Comparison of ENCODE assay signal across 27 cellular contexts in the genomic region with DNA sequence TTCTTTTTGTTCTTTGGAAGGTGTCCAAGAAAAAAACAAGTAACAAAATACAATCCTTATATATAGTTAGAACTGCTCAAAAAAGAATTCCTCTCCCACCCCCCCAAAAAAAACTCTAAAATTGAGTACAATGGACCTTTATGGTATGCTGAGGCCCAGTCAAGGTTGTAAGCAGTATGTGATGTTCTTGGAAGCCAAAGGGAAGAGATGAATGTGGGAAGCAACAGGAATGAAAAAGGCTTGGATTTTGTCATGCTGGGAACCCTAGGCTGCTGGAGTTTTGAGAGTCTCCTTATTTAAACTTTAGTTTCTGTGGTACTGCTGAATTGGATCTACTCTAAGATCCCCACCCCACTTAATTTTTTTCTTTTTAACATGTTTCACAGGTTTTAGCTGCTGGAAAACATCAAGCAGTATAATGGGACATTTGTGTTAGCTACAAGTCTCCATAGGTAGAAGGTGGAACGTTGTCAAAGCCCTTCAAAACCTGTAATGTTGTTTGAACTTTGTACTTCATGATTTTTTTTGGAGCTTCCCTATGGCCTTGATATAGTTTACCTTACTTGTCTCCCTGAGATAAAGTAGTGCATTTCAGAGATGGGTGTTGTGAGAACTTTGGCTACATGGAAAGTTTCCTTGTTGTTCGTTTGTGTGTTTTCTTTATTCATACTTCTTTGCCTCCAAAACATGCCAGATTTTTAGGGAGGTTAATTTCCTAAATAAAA.
"Had no signal": no experiment of that assay in that cellular context is flagged by ENCODE, and none has a peak within 500 bp of the region (broad histone marks: within the 10 kb centered on the region; RNA-seq: fewer than 3 reads in every experiment).

No MANE protein-coding gene starts in this region.

- DNase-seq: activated CD4-positive, alpha-beta memory T cell treated with anti-CD3 and anti-CD28 coated beads for 36 hours; activated CD4-positive, alpha-beta T cell treated with anti-CD3 and anti-CD28 coated beads, Interleukin-2, amount 10 ng/mL, durations not matched to agents 7 days and 5 days; activated CD4-positive, CD25-positive, alpha-beta regulatory T cell; activated CD8-positive, alpha-beta memory T cell treated with anti-CD3 and anti-CD28 coated beads for 24 hours; activated gamma-delta T cell treated with Interleukin-2 at 50 U/mL for 16 hours; activated naive CD4-positive, alpha-beta T cell treated with anti-CD3 and anti-CD28 coated beads, Interleukin-2, amount 10 ng/mL, durations not matched to agents 7 days and 5 days; activated naive CD8-positive, alpha-beta T cell treated with anti-CD3 and anti-CD28 coated beads for 36 hours; activated T-cell treated with anti-CD3 and anti-CD28 coated beads for 4 hours; activated T-cell treated with anti-CD3 and anti-CD28 coated beads, Interleukin-2, amount 50 U/mL, for 72 hours; caudate nucleus; Kasumi-1; NCI-H1092; NCI-H1417 treated with DMSO at 0.1 percent for 48 hours; NCI-H1694; NCI-H2029; NCI-H2107; NCI-H2171 treated with DMSO at 0.1 percent for 48 hours; NCI-H345; NCI-H510A; NCI-H526 treated with DMSO at 0.1 percent for 48 hours; NCI-H82; SIG-M5; T-cell; T-helper 2 cell; T1000 had no signal

- H3K36me3 ChIP-seq: breast epithelium had no signal

- H3K27ac ChIP-seq: breast epithelium, SK-N-MC had no signal

- H3K27me3 ChIP-seq: breast epithelium had no signal

- H3K9me3 ChIP-seq: breast epithelium had no signal

- ATAC-seq: activated T-cell treated with anti-CD3 and anti-CD28 coated beads, Interleukin-2, amount 50 U/mL, for 72 hours; T-cell had no signal

- H3K4me3 ChIP-seq: breast epithelium, SK-N-MC had no signal
